Comparison of ENCODE assay signal across 8 cellular contexts in genomic region chr6:164106345-164106769, GRCh38.
DNase-seq lines count a peak whose midpoint lies in the region; ATAC-seq, FAIRE-seq and TF ChIP-seq lines count a peak whose summit lies in the region.

No MANE protein-coding gene starts in this region.

- TF ChIP-seq RAD21 in GM12878 (IDR thresholded peaks at IDR 0.05; ENCODE audit: insufficient read depth, low read depth, low read length): peak; percentile 51

- no peak overlapping the region for H3K4me2 ChIP-seq in GM12878 (ENCODE audit: control insufficient read depth, insufficient read depth)

- in situ Hi-C loops in GM12878 (cut with MboI): no loop called here

- no peaks in the 10 kb centered on the region for H3K27me3 ChIP-seq in GM12878 (replicated peaks in 1 of 2; ENCODE audit: control insufficient read depth in 2 of 2, insufficient read depth in 2 of 2, low read length in 1 of 2)

- POLR2A ChIA-PET in GM12878 (lab: Charles Lee): no interaction called here

- BruUV-seq in GM12878 (replicated peaks; lab: Mats Ljungman, UMichigan): no TSS peak

- 33% methylated on average over 17 of the region's 17 CpGs for WGBS in GM12878 (ENCODE audit: insufficient coverage, insufficient replicate concordance, low lambda C conversion rate, missing lambda C conversion rate)

- TF ChIP-seq CTCF in D721Med (IDR thresholded peaks at IDR 0.05; ENCODE audit: insufficient read depth, missing control alignments) (peak; percentile 12), GM12878 (IDR thresholded peaks at IDR 0.05 in 2 of 3, conservative IDR thresholded peaks at IDR 0.05 in 1 of 3; ENCODE audit: control insufficient read depth in 2 of 3, extremely low read depth in 1 of 3, insufficient read depth in 1 of 3, low read depth in 3 of 3, low read length in 3 of 3) (peak; percentile 27 to 38 (median 36); a peak in 3 of 6 replicates)

- H3K36me3 ChIP-seq in GM12878 (ENCODE audit: control insufficient read depth in 2 of 2, insufficient read depth in 2 of 2, low read length in 1 of 2): no peaks in the 10 kb centered on the region

- intact Hi-C loops in GM12878 (cut with micrococcal nuclease; ENCODE audit: unreplicated experiment): loop anchor here (10.0 kb wide), 2 partner anchors 692 to 818 kb away; partner anchors contain the start of gene QKI

- H3K27ac ChIP-seq in GM12878 (ENCODE audit: control insufficient read depth, insufficient read depth): no peak overlapping the region

- H2AFZ ChIP-seq in GM12878 (ENCODE audit: control insufficient read depth, low read depth, low read length): no peak overlapping the region

- no peak for DNase-seq in D721Med (ENCODE audit: insufficient read length, low spot score)
- DNase-seq in GM12878 (ENCODE audit: low read depth, low spot score): no peak
- DNase-seq in medulla oblongata (ENCODE audit: extremely low spot score): peak; percentile 43
- no peak for DNase-seq in activated CD8-positive, alpha-beta memory T cell treated with anti-CD3 and anti-CD28 coated beads, Interleukin-2, amount 50 U/mL, for 4 hours
- no peak for DNase-seq in putamen (ENCODE audit: low spot score)

- H3K4me1 ChIP-seq in GM12878 (ENCODE audit: control insufficient read depth, insufficient read depth, low read length): no peaks in the 10 kb centered on the region

- no peak overlapping the region for H3K9ac ChIP-seq in GM12878 (ENCODE audit: control insufficient read depth, insufficient read depth, low read length)

- no peak for TF ChIP-seq EP300 in GM12878 (IDR thresholded peaks at IDR 0.05; ENCODE audit: borderline replicate concordance in 1 of 2, control insufficient read depth in 1 of 2, low read depth in 2 of 2, low read length in 2 of 2)

- FAIRE-seq in D721Med (lab: Jason Lieb, UNC) (no peak), GM12878 (lab: Jason Lieb, UNC) (no peak)

- H3K79me2 ChIP-seq in GM12878 (ENCODE audit: control insufficient read depth, insufficient read depth, low read length): no peaks in the 10 kb centered on the region

- H4K20me1 ChIP-seq in GM12878 (ENCODE audit: control insufficient read depth, insufficient read depth): no peaks in the 10 kb centered on the region

- RAD21 ChIA-PET in GM12878 (lab: Charles Lee; ENCODE audit: unreplicated experiment): no interaction called here

- H3K9me3 ChIP-seq in GM12878 (replicated peaks; ENCODE audit: control insufficient read depth, insufficient read depth, low read length): no peaks in the 10 kb centered on the region

- ATAC-seq in HG02798 (IDR thresholded peaks at IDR 0.05; ENCODE audit: poor library complexity, unreplicated experiment): peak; percentile 55
- peak; percentile 66 for ATAC-seq in GM12878
- ATAC-seq in HG02973 (IDR thresholded peaks at IDR 0.05; ENCODE audit: unreplicated experiment): no peak
- ATAC-seq in HG03457 (IDR thresholded peaks at IDR 0.05; ENCODE audit: unreplicated experiment): no peak

- CTCF ChIA-PET in GM12878 (lab: Yijun Ruan, JAX): no interaction called here

- no peak for TF ChIP-seq POLR2A in GM12878 (IDR thresholded peaks at IDR 0.05; ENCODE audit: low read depth, low read length)

- no peak overlapping the region for H3K4me3 ChIP-seq in GM12878

- SMC1A ChIA-PET in GM12878 (lab: Charles Lee; ENCODE audit: uncharacterized antibody, unreplicated experiment): no interaction called here

TF ChIP-seq in GM12878, 131 proteins besides CTCF, POLR2A, EP300 and RAD21:
- peak; percentile 29; the same call in 1 of the 2 replicates for TF ChIP-seq SMC3 (IDR thresholded peaks at IDR 0.05; ENCODE audit: borderline replicate concordance, low read length)
- no peak for TF ChIP-seq CREB1 (IDR thresholded peaks at IDR 0.05; ENCODE audit: low read depth)

Comparison
In these comparisons a context has a peak if more than half of its experiments do, and no peak if none do; other contexts are left out.
1. ATAC-seq: peak in HG02798 (single experiment) and GM12878 (single experiment); none in HG02973 (single experiment) and HG03457 (single experiment).